Comparison of ENCODE assay signal across 13 cellular contexts in the genomic region with DNA sequence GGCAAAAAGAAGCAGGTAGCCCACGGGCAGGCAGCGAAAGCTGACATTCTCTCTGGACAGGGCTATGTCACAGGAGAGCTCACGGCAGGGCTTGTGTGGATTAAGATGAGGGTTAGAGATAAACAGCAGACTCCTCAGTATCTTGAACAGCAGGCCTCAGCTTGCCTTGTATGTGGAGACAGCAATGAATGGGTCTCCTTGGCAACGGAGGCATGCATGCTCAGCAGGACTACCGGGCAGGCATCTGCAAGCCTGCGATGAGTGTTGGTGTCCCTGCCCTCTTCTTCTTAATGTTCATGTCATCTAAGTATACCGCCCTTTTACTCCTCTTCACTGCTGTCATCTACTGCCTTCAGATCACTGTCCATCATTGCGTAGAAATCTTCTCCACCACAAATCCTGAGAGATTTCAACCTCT.
DNase-seq lines count a peak whose midpoint lies in the region; ATAC-seq and TF ChIP-seq lines count a peak whose summit lies in the region.
"Had no signal": no experiment of that assay in that cellular context is flagged by ENCODE, and none has a peak within 500 bp of the region (broad histone marks: within the 10 kb centered on the region; RNA-seq: fewer than 3 reads in every experiment).

No MANE protein-coding gene starts in this region.

- no peaks in the 10 kb centered on the region for H3K4me1 ChIP-seq in prostate gland (replicated peaks)

- H3K36me3 ChIP-seq in prostate gland = no peaks in the 10 kb centered on the region

- H3K27me3 ChIP-seq in prostate gland (replicated peaks; ENCODE audit: insufficient read depth) = no peaks in the 10 kb centered on the region

- DNase-seq in DMS53 (lab: John Stamatoyannopoulos, UW) = peak; percentile 36
- DNase-seq in DMS53 treated with DMSO at 0.1 percent for 48 hours (lab: John Stamatoyannopoulos, UW; ENCODE audit: unreplicated experiment) = no peak
- peak; percentile 53 for DNase-seq in NCI-H748 treated with DMSO at 0.1 percent for 48 hours (lab: John Stamatoyannopoulos, UW)
- peak; percentile 99 for DNase-seq in epithelial cell of esophagus (ENCODE audit: low read depth)
- peak; percentile 75 for DNase-seq in prostate gland (ENCODE audit: low spot score)
- no peak for DNase-seq in activated naive CD4-positive, alpha-beta T cell (lab: John Stamatoyannopoulos, UW)
- DNase-seq in dermis blood vessel endothelial cell = no peak
- DNase-seq: activated naive CD4-positive, alpha-beta T cell treated with anti-CD3 and anti-CD28 coated beads for 36 hours; KBM-7; left ventricle myocardium superior had no signal

- H3K4me3 ChIP-seq in epithelial cell of esophagus (ENCODE audit: low read length) (no peak overlapping the region), prostate gland (no peak overlapping the region)

- no peak for TF ChIP-seq POLR2A in prostate gland (IDR thresholded peaks at IDR 0.05)

- no peak for ATAC-seq in GM18511 (IDR thresholded peaks at IDR 0.05; ENCODE audit: unreplicated experiment)

- TF ChIP-seq CTCF in epithelial cell of esophagus (IDR thresholded peaks at IDR 0.05; ENCODE audit: insufficient read depth, low read depth, low read length, missing control alignments) (no peak), prostate gland (IDR thresholded peaks at IDR 0.05) (no peak)

- H3K9me3 ChIP-seq in prostate gland = no peaks in the 10 kb centered on the region

- peak overlapping the region in 1 of 2 donors; percentile 26 for H3K27ac ChIP-seq in prostate gland
- H3K27ac ChIP-seq: 22Rv1, VCaP had no signal

- intact Hi-C loops in prostate gland (cut with DNase I) = no loop called here

- WGBS in prostate gland = 42% methylated on average over 8 of the region's 8 CpGs

Comparison
In these comparisons a context has a peak if more than half of its experiments do, and no peak if none do; other contexts are left out.
1. DNase-seq: peak in DMS53 (single experiment), NCI-H748 treated with DMSO at 0.1 percent for 48 hours (single experiment), epithelial cell of esophagus (single experiment) and prostate gland (single experiment); none in DMS53 treated with DMSO at 0.1 percent for 48 hours (single experiment), activated naive CD4-positive, alpha-beta T cell (0 of 4) and dermis blood vessel endothelial cell (single experiment).